13 cellular contexts compared by ENCODE assay signal in the genomic region with DNA sequence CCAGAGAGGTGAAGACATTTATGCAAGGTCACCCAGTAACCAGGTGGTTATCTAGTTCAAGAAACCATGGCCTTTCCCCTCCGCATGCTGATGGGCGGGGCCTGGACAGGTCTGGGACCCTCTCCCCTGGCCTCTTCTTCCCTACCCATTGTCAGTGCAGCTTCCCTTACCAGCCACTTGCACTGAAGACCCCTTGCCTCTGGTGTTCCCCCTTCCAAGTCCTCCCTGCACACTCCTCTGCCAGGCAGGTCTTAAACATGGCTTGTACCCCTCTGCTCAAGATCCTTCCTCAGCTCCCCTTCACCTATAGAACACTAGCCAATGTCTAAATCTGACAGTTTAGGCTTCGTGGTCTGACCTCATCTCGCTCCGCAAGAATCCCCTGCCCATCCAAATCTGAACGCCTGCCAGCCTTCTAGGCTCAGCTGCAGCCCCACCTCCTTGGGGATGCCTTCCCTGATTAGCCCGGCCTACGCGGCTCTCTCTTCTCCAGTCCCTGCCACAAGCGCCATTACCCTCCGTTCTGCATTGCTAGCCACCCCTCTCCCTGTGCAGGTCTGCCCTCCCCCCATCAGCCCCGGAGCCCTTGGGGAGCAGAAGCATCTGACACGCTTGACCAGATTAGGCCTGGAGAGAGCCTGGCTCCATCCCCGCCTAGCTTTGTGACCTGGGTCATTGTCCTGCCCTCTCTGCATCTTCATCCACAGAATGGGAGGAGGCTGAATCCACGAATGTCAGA.
A peak's percentile ranks its signal among the peaks of the same experiment; 100 is the strongest.
DNase-seq lines count a peak whose midpoint lies in the region; ATAC-seq lines count a peak whose summit lies in the region.
"Had no signal": no experiment of that assay in that cellular context is flagged by ENCODE, and none has a peak within 500 bp of the region (broad histone marks: within the 10 kb centered on the region; RNA-seq: fewer than 3 reads in every experiment).

No MANE protein-coding gene starts in this region.

- no peaks in the 10 kb centered on the region for H3K9me3 ChIP-seq in GM23248 (ENCODE audit: low read depth)

- DNase-seq in GM23248 (peak; percentile 50), SK-N-DZ (ENCODE audit: low spot score) (peak; percentile 39), left ventricle myocardium superior (peak; percentile 55), putamen (ENCODE audit: low spot score) (peak; percentile 52), HPDE6-E6E7 (ENCODE audit: extremely low spot score) (no peak), HCEC 1CT (no peak), NOMO-1 treated with dmso at 0.1 percent for 144 hours (lab: John Stamatoyannopoulos, UW; ENCODE audit: unreplicated experiment) (no peak)
- DNase-seq: activated gamma-delta T cell; cerebellar nuclear complex; islet precursor cell; NCI-H524 treated with DMSO at 0.1 percent for 48 hours; stimulated activated CD4-positive, alpha-beta T cell treated with anti-CD3 and anti-CD28 coated beads, Interleukin-4, amount 100 ng/mL, for 1 hour had no signal

- H2AFZ ChIP-seq in GM23248: peak overlapping the region; percentile 18; the same call in 1 of the 2 replicates

- peaks cover 15% of the 10 kb centered on the region for H3K27me3 ChIP-seq in GM23248 (replicated peaks; ENCODE audit: insufficient read depth)

- H3K4me2 ChIP-seq in GM23248 (ENCODE audit: unreplicated experiment): no peak overlapping the region

- no peak overlapping the region for H3K27ac ChIP-seq in GM23248

- intact Hi-C loops in left ventricle myocardium superior (cut with micrococcal nuclease): no loop called here

- H3K9ac ChIP-seq in GM23248: no peak overlapping the region

- 47 to 49% methylated on average over 15 of the region's 15 CpGs for WGBS in GM23248 (ENCODE audit: low coverage in 1 of 2, low lambda C conversion rate in 2 of 2, missing lambda C conversion rate in 2 of 2), 2 experiments

- in situ Hi-C loops in GM23248 (cut with MboI): no loop called here

- H3K4me3 ChIP-seq in GM23248: no peak overlapping the region

- H3K4me1 ChIP-seq in GM23248 (ENCODE audit: insufficient read depth): peaks cover 8% of the 10 kb centered on the region; the same call in 1 of the 2 replicates

- H3K79me2 ChIP-seq in GM23248 (ENCODE audit: insufficient read depth): no peaks in the 10 kb centered on the region

- H4K20me1 ChIP-seq in GM23248 (ENCODE audit: insufficient read depth): no peaks in the 10 kb centered on the region

- ATAC-seq in left ventricle myocardium superior (peak; percentile 63), GM18907 (IDR thresholded peaks at IDR 0.05; ENCODE audit: unreplicated experiment) (no peak)

- no peaks in the 10 kb centered on the region for H3K9me2 ChIP-seq in GM23248 (ENCODE audit: insufficient read depth)

- no peaks in the 10 kb centered on the region for H3F3A ChIP-seq in GM23248 (ENCODE audit: insufficient read depth)

- no peaks in the 10 kb centered on the region for H3K36me3 ChIP-seq in GM23248 (ENCODE audit: low read depth)

Comparison
In these comparisons a context has a peak if more than half of its experiments do, and no peak if none do; other contexts are left out.
1. DNase-seq: peak in GM23248 (single experiment), SK-N-DZ (single experiment), left ventricle myocardium superior (single experiment) and putamen (single experiment); none in HPDE6-E6E7 (single experiment), HCEC 1CT (single experiment) and NOMO-1 treated with dmso at 0.1 percent for 144 hours (single experiment).